ENCODE assay signal across 1 cellular context in genomic region chr21:36170823-36171222, GRCh38.
TF ChIP-seq lines count a peak whose summit lies in the region.

No MANE protein-coding gene starts in this region.

TF ChIP-seq in IMR-90, 13 proteins besides CTCF, POLR2A, EP300 and RAD21 (continued from another document):
- TF ChIP-seq SMC3 (IDR thresholded peaks at IDR 0.05; ENCODE audit: low read depth, low read length) = no peak
- TF ChIP-seq NFE2L2 (IDR thresholded peaks at IDR 0.05; ENCODE audit: low read depth, low read length) = no peak
